22 cellular contexts compared by ENCODE assay signal in genomic region chr2:3433339-3433699, GRCh38. TPM values are rescaled to one million over a fixed set of nuclear protein-coding genes. Genes with fewer than 3 reads are reported as not detected.
DNase-seq lines count a peak whose midpoint lies in the region; ATAC-seq, FAIRE-seq and TF ChIP-seq lines count a peak whose summit lies in the region.
"Had no signal": no experiment of that assay in that cellular context is flagged by ENCODE, and none has a peak within 500 bp of the region (broad histone marks: within the 10 kb centered on the region; RNA-seq: fewer than 3 reads in every experiment).

No MANE protein-coding gene starts in this region.

- no peak for TF ChIP-seq CTCF in coronary artery (IDR thresholded peaks at IDR 0.05)

- H3K27ac ChIP-seq in coronary artery, result no peak overlapping the region
- H3K27ac ChIP-seq: breast epithelium, epithelial cell of prostate, skin epidermis had no signal

- intact Hi-C loops in left ventricle myocardium superior (cut with micrococcal nuclease), result no loop called here

- ATAC-seq in left ventricle myocardium superior, result peak; percentile 38
- ATAC-seq: natural killer cell; stimulated activated naive CD8-positive, alpha-beta T cell treated with anti-CD3 and anti-CD28 coated beads, Interleukin-15, Interleukin-2, amounts not matched to agents 100 U/mL and 50 U/mL, for 24 hours had no signal

- peak; percentile 57 to 79 (median 70) for DNase-seq in NCI-H1417 (lab: John Stamatoyannopoulos, UW)
- DNase-seq in NCI-H1417 treated with DMSO at 0.1 percent for 48 hours (lab: John Stamatoyannopoulos, UW), result no peak
- peak; percentile 77 to 91 for DNase-seq in SHP77 (lab: John Stamatoyannopoulos, UW)
- DNase-seq in left ventricle myocardium superior, result no peak
- peak; percentile 37 for DNase-seq in superior temporal gyrus (ENCODE audit: extremely low spot score)
- DNase-seq in AG08396 (ENCODE audit: low spot score), result no peak
- no peak for DNase-seq in frontal cortex (ENCODE audit: low spot score in 2 of 2)
- no peak for DNase-seq in coronary artery (ENCODE audit: low spot score)
- DNase-seq: activated gamma-delta T cell; adrenal gland; BE2C; islet precursor cell; natural killer cell; NCI-H1092; NCI-H69; OCI-M1; stimulated activated CD4-positive, alpha-beta T cell treated with anti-CD3 and anti-CD28 coated beads, Interleukin-2, amount 100 ng/mL, for 48 hours; stimulated activated naive CD8-positive, alpha-beta T cell treated with anti-CD3 and anti-CD28 coated beads, Interleukin-15, Interleukin-2, amounts not matched to agents 100 U/mL and 50 U/mL, for 24 hours had no signal

- no peak overlapping the region for H3K4me3 ChIP-seq in coronary artery
- H3K4me3 ChIP-seq: adrenal gland, breast epithelium, skin epidermis had no signal

- no peak for FAIRE-seq in frontal cortex (lab: Jason Lieb, UNC)
- FAIRE-seq: GM18507 had no signal

RNA-seq across cellular contexts. Expression of gene TRAPPC12, which starts 53.8 kb away (rescaled TPM):
- total RNA-seq in left ventricle myocardium superior (105 TPM), frontal cortex (55.8 TPM)

RNA-seq across cellular contexts. Expression of gene EIPR1, which starts 55.7 kb away (rescaled TPM):
- total RNA-seq in left ventricle myocardium superior, result 9.6 TPM
- 40.8 TPM for total RNA-seq in frontal cortex

Comparison
In these comparisons a context has a peak if more than half of its experiments do, and no peak if none do; other contexts are left out.
1. DNase-seq: peak in NCI-H1417 (3 of 3), SHP77 (2 of 2) and superior temporal gyrus (single experiment); none in NCI-H1417 treated with DMSO at 0.1 percent for 48 hours (single experiment), left ventricle myocardium superior (single experiment), AG08396 (single experiment), frontal cortex (0 of 2) and coronary artery (single experiment).